8 cellular contexts compared by ENCODE assay signal in the genomic region with DNA sequence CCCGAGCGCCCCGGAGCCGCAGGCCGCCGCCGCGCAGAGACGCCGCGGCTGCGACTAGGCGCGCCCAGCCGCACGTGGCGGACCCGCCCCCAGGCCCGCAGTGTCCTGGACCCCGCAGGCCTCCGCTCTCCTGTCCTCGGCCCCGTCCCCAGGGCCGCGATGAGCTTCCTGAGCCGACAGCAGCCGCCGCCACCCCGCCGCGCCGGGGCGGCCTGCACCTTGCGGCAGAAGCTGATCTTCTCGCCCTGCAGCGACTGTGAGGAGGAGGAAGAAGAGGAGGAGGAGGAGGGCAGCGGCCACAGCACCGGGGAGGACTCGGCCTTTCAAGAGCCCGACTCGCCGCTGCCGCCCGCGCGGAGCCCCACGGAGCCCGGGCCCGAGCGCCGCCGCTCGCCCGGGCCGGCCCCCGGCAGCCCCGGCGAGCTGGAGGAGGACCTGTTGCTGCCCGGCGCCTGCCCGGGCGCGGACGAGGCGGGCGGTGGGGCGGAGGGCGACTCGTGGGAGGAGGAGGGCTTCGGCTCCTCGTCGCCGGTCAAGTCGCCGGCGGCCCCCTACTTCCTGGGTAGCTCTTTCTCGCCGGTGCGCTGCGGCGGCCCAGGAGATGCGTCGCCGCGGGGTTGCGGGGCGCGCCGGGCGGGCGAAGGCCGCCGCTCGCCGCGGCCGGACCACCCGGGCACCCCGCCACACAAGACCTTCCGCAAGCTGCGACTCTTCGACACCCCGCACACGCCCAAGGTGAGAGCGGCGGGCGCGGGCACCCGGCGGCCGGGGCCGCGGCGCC. TPM values are rescaled to one million over a fixed set of nuclear protein-coding genes. Genes with fewer than 3 reads are reported as not detected.
DNase-seq lines count a peak whose midpoint lies in the region; ATAC-seq and TF ChIP-seq lines count a peak whose summit lies in the region.

No MANE protein-coding gene starts in this region.

- H3K27ac ChIP-seq in C4-2B: peak overlapping the region; percentile 99
- peak overlapping the region; percentile 9 to 97 (median 92) for H3K27ac ChIP-seq in heart right ventricle
- peak overlapping the region; percentile 89 to 97 (median 96) for H3K27ac ChIP-seq in gastrocnemius medialis

- peak overlapping the region; percentile 49 to 95 (median 82) for H3K4me3 ChIP-seq in heart right ventricle
- H3K4me3 ChIP-seq in gastrocnemius medialis: peak overlapping the region; percentile 58 to 91 (median 81)

- peaks cover 0 to 24% (median 0%) of the 10 kb centered on the region in 9 donors for H3K36me3 ChIP-seq in heart right ventricle
- peaks cover 0 to 9% of the 10 kb centered on the region in 2 donors for H3K36me3 ChIP-seq in gastrocnemius medialis

- H3K27me3 ChIP-seq in heart right ventricle: no peaks in the 10 kb centered on the region
- H3K27me3 ChIP-seq in gastrocnemius medialis: no peaks in the 10 kb centered on the region

- H3K9me3 ChIP-seq in heart right ventricle (no peaks in the 10 kb centered on the region), gastrocnemius medialis (no peaks in the 10 kb centered on the region)

- DNase-seq in activated T-helper 1 cell treated with Interleukin-2 at 50 U/mL for 16 hours (ENCODE audit: low read depth) (peak; percentile 2), heart right ventricle (peak; percentile 23 to 31), gastrocnemius medialis (peak in 1 of 2 donors; percentile 21), inferior parietal cortex (ENCODE audit: extremely low spot score) (no peak)

- WGBS in heart right ventricle, 2 donors: 0% methylated on average over 63 to 113 of the region's 114 CpGs

- peaks cover 0 to 54% (median 32%) of the 10 kb centered on the region in 9 donors for H3K4me1 ChIP-seq in heart right ventricle
- H3K4me1 ChIP-seq in gastrocnemius medialis: peaks cover 12 to 21% of the 10 kb centered on the region in 2 donors

- ATAC-seq in GM18861 (IDR thresholded peaks at IDR 0.05; ENCODE audit: unreplicated experiment) (peak; percentile 2), HG03175 (IDR thresholded peaks at IDR 0.05; ENCODE audit: unreplicated experiment) (peak; percentile 3), heart right ventricle (no peak), gastrocnemius medialis (peak; percentile 9 to 15), HG03378 (IDR thresholded peaks at IDR 0.05; ENCODE audit: unreplicated experiment) (no peak)

- TF ChIP-seq CTCF in C4-2B (conservative IDR thresholded peaks at IDR 0.05) (no peak), heart right ventricle (IDR thresholded peaks at IDR 0.05) (no peak), gastrocnemius medialis (IDR thresholded peaks at IDR 0.05 in 4 of 5, conservative IDR thresholded peaks at IDR 0.05 in 1 of 5) (no peak)

- intact Hi-C loops in heart right ventricle (cut with DNase I): loop anchor here in 4 of 10 donors (2.0 to 5.0 kb wide), 5 partner anchors 38 to 1233 kb away; partner anchors contain the start of genes EIF4G2 (in 1 of the 4) and ZNF143 (in 1 of the 4)
- intact Hi-C loops in gastrocnemius medialis (cut with DNase I; ENCODE audit: low total_unique reads): loop anchor here (1.0 to 5.0 kb wide), 3 partner anchors 39 to 112 kb away; partner anchors contain the start of gene ZNF143

- TF ChIP-seq POLR2A in gastrocnemius medialis (IDR thresholded peaks at IDR 0.05): peak in 1 of 2 donors; percentile 32

- in situ Hi-C loops in gastrocnemius medialis (cut with MboI; ENCODE audit: low sequenced_read_pairs in 4 of 4): no loop called here

RNA-seq across cellular contexts. Expression of gene WEE1, which starts 0.5 kb away (rescaled TPM):
- total RNA-seq in heart right ventricle: 100 to 1,000 TPM in 2 of 10 donors, 10 to 100 TPM in 8; 22.9 to 114 (median 59.0) TPM
- polyA plus RNA-seq in heart right ventricle: 10 to 100 TPM; 12.7 to 17.0 TPM
- 10 to 100 TPM in 2 of 4 donors, 1 to 10 TPM in 2; 6.8 to 16.2 (median 10.6) TPM for total RNA-seq in gastrocnemius medialis

Comparison
In these comparisons a context has a peak if more than half of its experiments do, and no peak if none do; other contexts are left out.
1. ATAC-seq: peak in GM18861 (single experiment), HG03175 (single experiment) and gastrocnemius medialis (2 of 2); none in heart right ventricle (0 of 8) and HG03378 (single experiment).
2. Peak in every context shown above with its lines, with median percentiles within 50 percentile points of each other: H3K27ac ChIP-seq.